ENCODE assay signal across 1 cellular context in genomic region chr2:101038455-101039255, GRCh38.
A peak's percentile ranks its signal among the peaks of the same experiment; 100 is the strongest.
TF ChIP-seq lines count a peak whose summit lies in the region.

No MANE protein-coding gene starts in this region.

TF ChIP-seq in GM12878, 131 proteins besides CTCF, POLR2A, EP300 and RAD21:
- TF ChIP-seq SMC3 (IDR thresholded peaks at IDR 0.05; ENCODE audit: borderline replicate concordance, low read length) = peak; percentile 49; the same call in 1 of the 2 replicates
- no peak for TF ChIP-seq IRF5 (IDR thresholded peaks at IDR 0.05; ENCODE audit: borderline replicate concordance)
- TF ChIP-seq RUNX3 (IDR thresholded peaks at IDR 0.05; ENCODE audit: low read length) = no peak
- no peak for TF ChIP-seq RCOR1 (conservative IDR thresholded peaks at IDR 0.05; ENCODE audit: low read depth, low read length)
